1 cellular context compared by ENCODE assay signal in genomic region chr13:87123987-87124784, GRCh38.
TF ChIP-seq lines count a peak whose summit lies in the region.

No MANE protein-coding gene starts in this region.

TF ChIP-seq in K562, 482 proteins besides CTCF, POLR2A, EP300 and RAD21 (continued from another document):
- no peak for TF ChIP-seq PCBP2 (IDR thresholded peaks at IDR 0.05; ENCODE audit: low read depth, low read length, poor library complexity, severe bottlenecking)
- no peak for TF ChIP-seq SETDB1 (IDR thresholded peaks at IDR 0.05; ENCODE audit: low read length)
- TF ChIP-seq, protein P1, sequence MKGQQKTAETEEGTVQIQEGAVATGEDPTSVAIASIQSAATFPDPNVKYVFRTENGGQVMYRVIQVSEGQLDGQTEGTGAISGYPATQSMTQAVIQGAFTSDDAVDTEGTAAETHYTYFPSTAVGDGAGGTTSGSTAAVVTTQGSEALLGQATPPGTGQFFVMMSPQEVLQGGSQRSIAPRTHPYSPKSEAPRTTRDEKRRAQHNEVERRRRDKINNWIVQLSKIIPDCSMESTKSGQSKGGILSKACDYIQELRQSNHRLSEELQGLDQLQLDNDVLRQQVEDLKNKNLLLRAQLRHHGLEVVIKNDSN (CRISPR knock-in tag; IDR thresholded peaks at IDR 0.05): peak; percentile 63
- TF ChIP-seq, protein P2, sequence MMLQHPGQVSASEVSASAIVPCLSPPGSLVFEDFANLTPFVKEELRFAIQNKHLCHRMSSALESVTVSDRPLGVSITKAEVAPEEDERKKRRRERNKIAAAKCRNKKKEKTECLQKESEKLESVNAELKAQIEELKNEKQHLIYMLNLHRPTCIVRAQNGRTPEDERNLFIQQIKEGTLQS (IDR thresholded peaks at IDR 0.05): peak; percentile 33; the same call in 1 of the 2 replicates
- TF ChIP-seq, protein P2 (CRISPR knock-in tag; conservative IDR thresholded peaks at IDR 0.05): no peak
- peak; percentile 79 for TF ChIP-seq FOSL1 (tag; conservative IDR thresholded peaks at IDR 0.05)
- TF ChIP-seq CBFA2T2 (conservative IDR thresholded peaks at IDR 0.05): 0 out of 2 replicates have a peak, but pooled peaks have one; percentile 5
- no peak for TF ChIP-seq FOXJ3 (CRISPR knock-in tag; IDR thresholded peaks at IDR 0.05)
- no peak for TF ChIP-seq POLR3A (IDR thresholded peaks at IDR 0.05; ENCODE audit: borderline replicate concordance, extremely low read depth, insufficient read depth, insufficient read length)
- no peak for TF ChIP-seq ZNF121 (CRISPR knock-in tag; conservative IDR thresholded peaks at IDR 0.05)
- no peak for TF ChIP-seq CBFB (CRISPR knock-in tag; IDR thresholded peaks at IDR 0.05)
- TF ChIP-seq CEBPG (CRISPR knock-in tag; IDR thresholded peaks at IDR 0.05): peak; percentile 79
- TF ChIP-seq CEBPG (tag; conservative IDR thresholded peaks at IDR 0.05 in 1 of 2, IDR thresholded peaks at IDR 0.05 in 1 of 2): peak in 1 of 2 experiments; percentile 54; a peak in 2 of 4 replicates
- no peak for TF ChIP-seq ZNF57 (CRISPR knock-in tag; IDR thresholded peaks at IDR 0.05)
